Comparison of ENCODE assay signal across 19 cellular contexts in the genomic region with DNA sequence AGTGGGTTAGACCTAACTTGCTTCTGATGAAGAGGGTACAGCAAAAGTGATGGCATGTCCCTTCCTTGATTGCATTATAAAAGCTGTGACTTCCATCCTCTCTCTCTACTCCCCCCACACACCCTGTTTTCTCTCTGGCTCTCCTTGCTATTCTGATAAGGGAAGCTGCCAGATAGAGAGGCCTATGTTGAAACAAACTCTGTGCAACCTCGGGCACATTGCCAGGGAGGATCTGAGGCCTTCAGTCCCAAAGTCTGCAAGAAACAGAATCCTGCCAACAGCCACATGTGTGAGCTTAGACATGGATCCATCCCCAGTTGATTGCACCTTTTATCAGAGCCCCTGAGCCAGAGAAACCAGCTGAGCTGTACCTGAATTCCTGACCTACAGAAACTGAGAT. TPM values are rescaled to one million over a fixed set of nuclear protein-coding genes. Genes with fewer than 3 reads are reported as not detected.
A peak's percentile ranks its signal among the peaks of the same experiment; 100 is the strongest.
DNase-seq lines count a peak whose midpoint lies in the region; ATAC-seq, FAIRE-seq and TF ChIP-seq lines count a peak whose summit lies in the region.
"Had no signal": no experiment of that assay in that cellular context is flagged by ENCODE, and none has a peak within 500 bp of the region (broad histone marks: within the 10 kb centered on the region; RNA-seq: fewer than 3 reads in every experiment).

No MANE protein-coding gene starts in this region.

- H3K36me3 ChIP-seq in uterus: no peaks in the 10 kb centered on the region

- no peak for TF ChIP-seq POLR2A in uterus (IDR thresholded peaks at IDR 0.05)
- TF ChIP-seq POLR2A in GM12892 (IDR thresholded peaks at IDR 0.05; ENCODE audit: low read depth, low read length): no peak

- H3K4me1 ChIP-seq in uterus: no peaks in the 10 kb centered on the region
- H3K4me1 ChIP-seq: A549 had no signal

- no peak for DNase-seq in Right ventricle myocardium inferior (ENCODE audit: missing footprints)
- DNase-seq in cardiac septum (ENCODE audit: low spot score): no peak
- DNase-seq in fibroblast of the conjunctiva (ENCODE audit: low read depth): peak; percentile 51
- DNase-seq in mesothelial cell of epicardium (ENCODE audit: low spot score in 2 of 2, unreplicated experiment in 2 of 2): peak; percentile 40 to 65
- DNase-seq in uterus: peak; percentile 81
- no peak for DNase-seq in GM12892 (ENCODE audit: insufficient read length)
- DNase-seq in NK-92 (lab: John Stamatoyannopoulos, UW; ENCODE audit: unreplicated experiment): no peak
- DNase-seq: activated CD4-positive, alpha-beta T cell treated with anti-CD3 and anti-CD28 coated beads, Interleukin-2, amount 50 U/mL, for 48 hours; activated gamma-delta T cell treated with Interleukin-2 at 50 U/mL for 16 hours; Calu3; NCI-H1105 treated with DMSO at 0.1 percent for 48 hours; nephron progenitor cell; T-helper 9 cell had no signal

- peak; percentile 90 for ATAC-seq in Right ventricle myocardium inferior
- ATAC-seq in GM19452 (IDR thresholded peaks at IDR 0.05; ENCODE audit: unreplicated experiment): no peak
- ATAC-seq: A549, esophagus mucosa had no signal

- TF ChIP-seq CTCF in mesothelial cell of epicardium (IDR thresholded peaks at IDR 0.05; ENCODE audit: unreplicated experiment): no peak
- TF ChIP-seq CTCF in uterus (IDR thresholded peaks at IDR 0.05): no peak

- intact Hi-C loops in Right ventricle myocardium inferior (cut with DNase I): no loop called here
- intact Hi-C loops in cardiac septum (cut with DNase I): no loop called here
- intact Hi-C loops in uterus (cut with DNase I; ENCODE audit: low total_unique reads): no loop called here

- no peaks in the 10 kb centered on the region for H3K27me3 Mint-ChIP-seq in mesothelial cell of epicardium (ENCODE audit: low read depth)

- H3K27ac Mint-ChIP-seq in mesothelial cell of epicardium: peak overlapping the region; percentile 75
- H3K27ac Mint-ChIP-seq: nephron progenitor cell had no signal

- no peak for FAIRE-seq in GM12892 (lab: Jason Lieb, UNC)
- FAIRE-seq: A549, RCC 7860, urothelium cell line had no signal

- H3K4me3 Mint-ChIP-seq in mesothelial cell of epicardium: no peak overlapping the region
- H3K4me3 Mint-ChIP-seq: central memory CD8-positive, alpha-beta T cell; nephron progenitor cell had no signal

- peak overlapping the region in 1 of 2 donors; percentile 20 for H3K27ac ChIP-seq in uterus
- H3K27ac ChIP-seq: A549 had no signal

- H3K9me3 ChIP-seq in uterus: no peaks in the 10 kb centered on the region
- H3K9me3 ChIP-seq: A549 had no signal

- no peaks in the 10 kb centered on the region for H3K9me3 Mint-ChIP-seq in mesothelial cell of epicardium
- H3K9me3 Mint-ChIP-seq: central memory CD8-positive, alpha-beta T cell; nephron progenitor cell had no signal

- no peaks in the 10 kb centered on the region for H3K36me3 Mint-ChIP-seq in mesothelial cell of epicardium

- peaks cover 12% of the 10 kb centered on the region for H3K4me1 Mint-ChIP-seq in mesothelial cell of epicardium
- H3K4me1 Mint-ChIP-seq: central memory CD8-positive, alpha-beta T cell; nephron progenitor cell had no signal

- no peaks in the 10 kb centered on the region for H3K27me3 ChIP-seq in uterus

- no peak overlapping the region for H3K4me3 ChIP-seq in uterus
- H3K4me3 ChIP-seq: A549 had no signal

RNA-seq across cellular contexts. Expression of gene ARGLU1, which starts 44.8 kb away (rescaled TPM):
- total RNA-seq in Right ventricle myocardium inferior (26.0 TPM), cardiac septum (36.8 TPM), mesothelial cell of epicardium (231 to 235 TPM (median 233 TPM) in 3 replicates), uterus (100 to 1,000 TPM in 3 of 4 donors, 10 to 100 TPM in 1; 91.5 to 162 (median 135) TPM)
- 87.6 TPM for polyA plus RNA-seq in GM12892 (2012; ENCODE audit: missing spikeins)

Comparison
In these comparisons a context has a peak if more than half of its experiments do, and no peak if none do; other contexts are left out.
1. DNase-seq: peak in fibroblast of the conjunctiva (single experiment), mesothelial cell of epicardium (2 of 2) and uterus (2 of 2); none in Right ventricle myocardium inferior (single experiment), cardiac septum (single experiment), GM12892 (single experiment) and NK-92 (single experiment).